ENCODE assay signal across 17 cellular contexts in genomic region chr1:201653883-201654282, GRCh38.
DNase-seq lines count a peak whose midpoint lies in the region; ATAC-seq and TF ChIP-seq lines count a peak whose summit lies in the region.
"Had no signal": no experiment of that assay in that cellular context is flagged by ENCODE, and none has a peak within 500 bp of the region (broad histone marks: within the 10 kb centered on the region; RNA-seq: fewer than 3 reads in every experiment).

No MANE protein-coding gene starts in this region.

- H3K9ac ChIP-seq in OCI-LY3 (ENCODE audit: low read length) (no peak overlapping the region), skeletal muscle satellite cell (ENCODE audit: low read depth, low read length) (no peak overlapping the region)

- H3K4me1 ChIP-seq in OCI-LY3 (ENCODE audit: low read length) = peaks cover 25% of the 10 kb centered on the region
- H3K4me1 ChIP-seq in skeletal muscle satellite cell (ENCODE audit: control insufficient read depth, insufficient read depth, low read length) = peaks cover 66% of the 10 kb centered on the region
- peaks cover 7 to 20% of the 10 kb centered on the region in 2 donors for H3K4me1 ChIP-seq in left lung

- intact Hi-C loops in left lung (cut with DNase I) = no loop called here

- peaks cover 47% of the 10 kb centered on the region for H3K4me1 Mint-ChIP-seq in glutamatergic neuron (ENCODE audit: low read depth, unreplicated experiment)

- H3K79me2 ChIP-seq in OCI-LY3 (ENCODE audit: low read length) = no peaks in the 10 kb centered on the region

- H4K20me1 ChIP-seq in OCI-LY3 (ENCODE audit: insufficient read depth, low read length) = no peaks in the 10 kb centered on the region

- peak overlapping the region; percentile 97 for H3K4me3 Mint-ChIP-seq in glutamatergic neuron (ENCODE audit: unreplicated experiment)
- H3K4me3 Mint-ChIP-seq: CD4-positive, alpha-beta T cell; GM23338 had no signal

- H3K9me3 Mint-ChIP-seq in glutamatergic neuron (ENCODE audit: unreplicated experiment) = peaks cover 19% of the 10 kb centered on the region
- H3K9me3 Mint-ChIP-seq: CD4-positive, alpha-beta T cell; GM23338 had no signal

- no peak for TF ChIP-seq CTCF in OCI-LY3 (IDR thresholded peaks at IDR 0.05; ENCODE audit: low read depth, low read length)
- no peak for TF ChIP-seq CTCF in glutamatergic neuron (IDR thresholded peaks at IDR 0.05; ENCODE audit: partially characterized antibody, unreplicated experiment)
- TF ChIP-seq CTCF in left lung (IDR thresholded peaks at IDR 0.05) = no peak

- DNase-seq in EH (ENCODE audit: low read depth) (peak; percentile 33), glutamatergic neuron (no peak), left lung (no peak), NAMALWA (ENCODE audit: low spot score) (no peak)
- DNase-seq: CD4-positive, alpha-beta T cell; MG63; NCI-H1092 treated with DMSO at 0.1 percent for 48 hours; NCI-H2081 treated with DMSO at 0.1 percent for 48 hours; NCI-H510A; NCI-H82; SHP77 treated with DMSO at 0.1 percent for 48 hours had no signal

- H3K4me2 ChIP-seq in OCI-LY3 (ENCODE audit: low read length) (peak overlapping the region; percentile 21), skeletal muscle satellite cell (ENCODE audit: low read length) (peak overlapping the region; percentile 4)
- H3K4me2 ChIP-seq: GM23338 had no signal

- H3K27me3 ChIP-seq in OCI-LY3 (ENCODE audit: low read depth, low read length) (no peaks in the 10 kb centered on the region), skeletal muscle satellite cell (ENCODE audit: control insufficient read depth, insufficient read depth, low read length) (no peaks in the 10 kb centered on the region), left lung (peaks cover 0 to 19% of the 10 kb centered on the region in 2 donors)
- H3K27me3 ChIP-seq: MG63, Peyer's patch had no signal

- H3K27ac Mint-ChIP-seq in glutamatergic neuron (ENCODE audit: unreplicated experiment) = no peak overlapping the region
- H3K27ac Mint-ChIP-seq: CD4-positive, alpha-beta T cell; GM23338 had no signal

- no peak overlapping the region for H3K4me3 ChIP-seq in OCI-LY3 (ENCODE audit: low read length)
- no peak overlapping the region for H3K4me3 ChIP-seq in skeletal muscle satellite cell (ENCODE audit: low read length)
- H3K4me3 ChIP-seq in left lung = no peak overlapping the region
- H3K4me3 ChIP-seq: GM12878, GM23338, MG63, Peyer's patch had no signal

- H3K27me3 Mint-ChIP-seq in glutamatergic neuron (ENCODE audit: unreplicated experiment) = peaks cover 15% of the 10 kb centered on the region

- H3K36me3 ChIP-seq in OCI-LY3 (replicated peaks; ENCODE audit: low read depth, low read length) = no peaks in the 10 kb centered on the region
- H3K36me3 ChIP-seq in skeletal muscle satellite cell (ENCODE audit: insufficient read depth, low read length) = peaks cover 29% of the 10 kb centered on the region
- H3K36me3 ChIP-seq in left lung = no peaks in the 10 kb centered on the region
- H3K36me3 ChIP-seq: Peyer's patch had no signal

- H3K27ac ChIP-seq in OCI-LY3 (ENCODE audit: low read length) (no peak overlapping the region), left lung (no peak overlapping the region)
- H3K27ac ChIP-seq: Peyer's patch had no signal

- H3K36me3 Mint-ChIP-seq in glutamatergic neuron (ENCODE audit: unreplicated experiment) = no peaks in the 10 kb centered on the region

- H2AFZ ChIP-seq in OCI-LY3 (ENCODE audit: low read depth, low read length) = no peak overlapping the region
- H2AFZ ChIP-seq: GM23338 had no signal

- ATAC-seq in GM21381 (IDR thresholded peaks at IDR 0.05; ENCODE audit: unreplicated experiment) (no peak), left lung (no peak)
- ATAC-seq: GM12878, GM23338 had no signal

- H3K9me3 ChIP-seq in OCI-LY3 (ENCODE audit: insufficient read depth, low read length) (no peaks in the 10 kb centered on the region), skeletal muscle satellite cell (replicated peaks; ENCODE audit: low read length) (no peaks in the 10 kb centered on the region), left lung (no peaks in the 10 kb centered on the region)
- H3K9me3 ChIP-seq: MG63, Peyer's patch had no signal
